In the genomic region with DNA sequence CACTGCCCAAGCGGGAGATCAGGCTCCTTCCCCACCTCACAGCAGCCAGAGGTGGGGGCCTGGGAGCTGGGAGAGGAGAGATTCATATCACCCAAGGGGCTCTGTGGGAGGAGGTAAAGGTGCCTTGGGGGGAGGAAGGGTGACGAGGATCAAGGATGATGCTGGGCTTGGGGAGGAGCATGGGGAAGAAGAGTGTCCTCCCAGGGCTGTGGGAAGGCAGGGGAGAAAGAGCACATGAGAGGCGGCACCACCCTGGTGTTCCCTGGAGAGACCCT, we compare ENCODE assay signal across 23 cellular contexts.
A peak's percentile ranks its signal among the peaks of the same experiment; 100 is the strongest.
DNase-seq lines count a peak whose midpoint lies in the region; ATAC-seq and TF ChIP-seq lines count a peak whose summit lies in the region.
"Had no signal": no experiment of that assay in that cellular context is flagged by ENCODE, and none has a peak within 500 bp of the region (broad histone marks: within the 10 kb centered on the region; RNA-seq: fewer than 3 reads in every experiment).

No MANE protein-coding gene starts in this region.

- no peak overlapping the region for H4K8ac ChIP-seq in neuronal stem cell (ENCODE audit: low read depth, low read length)

- 92 to 100% methylated on average over 1 to 3 of the region's 3 CpGs for WGBS in endodermal cell (ENCODE audit: insufficient coverage in 1 of 2, insufficient read length in 1 of 2), 2 experiments
- WGBS in neuronal stem cell (ENCODE audit: extremely low coverage in 2 of 2, insufficient read length in 2 of 2, insufficient replicate concordance in 1 of 2), 2 donors = no CpG with 5 or more reads among the region's 3 CpGs

- no peak overlapping the region for H2AFZ ChIP-seq in neuronal stem cell (ENCODE audit: low read length)

- peaks cover 12% of the 10 kb centered on the region for H3K4me1 Mint-ChIP-seq in endodermal cell
- H3K4me1 Mint-ChIP-seq in CD8-positive, alpha-beta memory T cell = no peaks in the 10 kb centered on the region
- H3K4me1 Mint-ChIP-seq in activated T-helper 17 cell treated with anti-CD3 and anti-CD28 coated beads, Interleukin-2, amount 50 U/mL, for 72 hours = no peaks in the 10 kb centered on the region
- H3K4me1 Mint-ChIP-seq: B cell had no signal

- H2BK15ac ChIP-seq in neuronal stem cell (ENCODE audit: low read length) = no peak overlapping the region

- peak overlapping the region; percentile 5; the same call in 1 of the 2 replicates for H3K27ac ChIP-seq in VCaP
- no peak overlapping the region for H3K27ac ChIP-seq in endodermal cell (ENCODE audit: low read depth, low read length)
- H3K27ac ChIP-seq in neuronal stem cell (replicated peaks; ENCODE audit: low read length) = no peak overlapping the region
- H3K27ac ChIP-seq in CD8-positive, alpha-beta memory T cell (ENCODE audit: low read depth, low read length) = no peak overlapping the region
- H3K27ac ChIP-seq: 22Rv1; A549; BLaER1 treated with 17β-estradiol and CSF1 and Interleukin-3, amounts not matched to agents 10 nM and 100 nM; C4-2B had no signal

- H3K36me3 Mint-ChIP-seq in endodermal cell (ENCODE audit: low read depth) = no peaks in the 10 kb centered on the region
- H3K36me3 Mint-ChIP-seq in CD8-positive, alpha-beta memory T cell = no peaks in the 10 kb centered on the region
- no peaks in the 10 kb centered on the region for H3K36me3 Mint-ChIP-seq in activated T-helper 17 cell treated with anti-CD3 and anti-CD28 coated beads, Interleukin-2, amount 50 U/mL, for 72 hours (ENCODE audit: low read depth)
- H3K36me3 Mint-ChIP-seq: CD8-positive, alpha-beta T cell had no signal

- H3K23ac ChIP-seq in neuronal stem cell (ENCODE audit: low read depth, low read length, poor library complexity) = no peak overlapping the region

- H3K27me3 ChIP-seq in endodermal cell (ENCODE audit: control insufficient read depth, insufficient read depth, low read length, poor library complexity, severe bottlenecking) (no peaks in the 10 kb centered on the region), neuronal stem cell (ENCODE audit: control insufficient read depth in 3 of 3, insufficient read depth in 3 of 3, low read depth in 1 of 3, low read length in 3 of 3) (peaks cover 0 to 30% (median 2%) of the 10 kb centered on the region in 3 experiments)
- no peaks in the 10 kb centered on the region for H3K27me3 ChIP-seq in CD8-positive, alpha-beta memory T cell (ENCODE audit: insufficient read depth, low read length, poor library complexity, severe bottlenecking)
- H3K27me3 ChIP-seq: BLaER1 treated with 17β-estradiol and CSF1 and Interleukin-3, amounts not matched to agents 10 nM and 100 nM had no signal

- H2BK5ac ChIP-seq in neuronal stem cell (ENCODE audit: low read length) = no peak overlapping the region

- H3K9me3 ChIP-seq in endodermal cell (ENCODE audit: control insufficient read depth, low read length) (no peaks in the 10 kb centered on the region), neuronal stem cell (replicated peaks in 1 of 2; ENCODE audit: control insufficient read depth in 2 of 2, insufficient read depth in 1 of 2, low read depth in 1 of 2, low read length in 2 of 2) (no peaks in the 10 kb centered on the region)
- H3K9me3 ChIP-seq in CD8-positive, alpha-beta memory T cell (ENCODE audit: low read length) = no peaks in the 10 kb centered on the region
- H3K9me3 ChIP-seq: A549 had no signal

- no peak overlapping the region for H2BK12ac ChIP-seq in neuronal stem cell (ENCODE audit: low read length)

- H3K79me1 ChIP-seq in neuronal stem cell (ENCODE audit: low read depth, low read length) = no peaks in the 10 kb centered on the region

- CTCF ChIA-PET in CD8-positive, alpha-beta memory T cell (lab: Charles Lee) = interaction anchor here (1.1 kb wide), 1 partner anchor 14 kb away, joined by 4 read pairs; no protein-coding TSS in a partner anchor

- H3K4me3 Mint-ChIP-seq in endodermal cell = no peak overlapping the region
- no peak overlapping the region for H3K4me3 Mint-ChIP-seq in CD8-positive, alpha-beta memory T cell
- H3K4me3 Mint-ChIP-seq in activated T-helper 17 cell treated with anti-CD3 and anti-CD28 coated beads, Interleukin-2, amount 50 U/mL, for 72 hours = no peak overlapping the region
- H3K4me3 Mint-ChIP-seq: B cell; CD4-positive, alpha-beta T cell; CD8-positive, alpha-beta T cell had no signal

- POLR2A ChIA-PET in CD8-positive, alpha-beta memory T cell (lab: Charles Lee) = no interaction called here

- no peaks in the 10 kb centered on the region for H3K27me3 Mint-ChIP-seq in endodermal cell (ENCODE audit: insufficient read depth)
- peaks cover 5 to 7% of the 10 kb centered on the region in 2 donors for H3K27me3 Mint-ChIP-seq in CD8-positive, alpha-beta memory T cell
- H3K27me3 Mint-ChIP-seq in activated T-helper 17 cell treated with anti-CD3 and anti-CD28 coated beads, Interleukin-2, amount 50 U/mL, for 72 hours = peaks cover 17% of the 10 kb centered on the region

- H3K9ac ChIP-seq in endodermal cell (ENCODE audit: extremely low read depth, low read length, poor library complexity, severe bottlenecking) (no peak overlapping the region), neuronal stem cell (ENCODE audit: low read depth, low read length, poor library complexity) (no peak overlapping the region)
- H3K9ac ChIP-seq: BLaER1 treated with 17β-estradiol and CSF1 and Interleukin-3, amounts not matched to agents 10 nM and 100 nM had no signal

- H3K4me2 ChIP-seq in neuronal stem cell (ENCODE audit: insufficient read depth, low read length, poor library complexity, severe bottlenecking) = no peak overlapping the region
- H3K4me2 ChIP-seq: A549; BLaER1 treated with 17β-estradiol and CSF1 and Interleukin-3, amounts not matched to agents 10 nM and 100 nM had no signal

- ATAC-seq in activated T-helper 17 cell treated with anti-CD3 and anti-CD28 coated beads, Interleukin-2, amount 50 U/mL, for 72 hours (replicated peaks) = no peak
- ATAC-seq: A549; CD8-positive, alpha-beta T cell; GM12878 had no signal

- H3K27ac Mint-ChIP-seq in endodermal cell = no peak overlapping the region
- no peak overlapping the region for H3K27ac Mint-ChIP-seq in CD8-positive, alpha-beta memory T cell
- no peak overlapping the region for H3K27ac Mint-ChIP-seq in activated T-helper 17 cell treated with anti-CD3 and anti-CD28 coated beads, Interleukin-2, amount 50 U/mL, for 72 hours
- H3K27ac Mint-ChIP-seq: B cell; CD4-positive, alpha-beta T cell; CD8-positive, alpha-beta T cell had no signal

- no peak overlapping the region for H2BK120ac ChIP-seq in neuronal stem cell (ENCODE audit: low read depth, low read length)

- H3K14ac ChIP-seq in neuronal stem cell (ENCODE audit: low read length) = peak overlapping the region; percentile 72

- no peak for TF ChIP-seq CTCF in VCaP (conservative IDR thresholded peaks at IDR 0.05)
- no peak for TF ChIP-seq CTCF in endodermal cell (conservative IDR thresholded peaks at IDR 0.05)

- H3K36me3 ChIP-seq in endodermal cell (ENCODE audit: control insufficient read depth, insufficient read depth, low read length) (no peaks in the 10 kb centered on the region), neuronal stem cell (replicated peaks in 1 of 2; ENCODE audit: control insufficient read depth in 2 of 2, insufficient read depth in 2 of 2, low read length in 2 of 2) (no peaks in the 10 kb centered on the region)
- no peaks in the 10 kb centered on the region for H3K36me3 ChIP-seq in CD8-positive, alpha-beta memory T cell (ENCODE audit: insufficient read depth, low read length)
- H3K36me3 ChIP-seq: BLaER1 treated with 17β-estradiol and CSF1 and Interleukin-3, amounts not matched to agents 10 nM and 100 nM had no signal

- H2AK5ac ChIP-seq in neuronal stem cell (ENCODE audit: low read depth, low read length) = no peak overlapping the region

- H3K4me3 ChIP-seq in endodermal cell (ENCODE audit: low read length) (no peak overlapping the region), neuronal stem cell (ENCODE audit: low read length in 2 of 2) (no peak overlapping the region)
- H3K4me3 ChIP-seq in CD8-positive, alpha-beta memory T cell (ENCODE audit: low read length) = no peak overlapping the region
- H3K4me3 ChIP-seq: A549; BLaER1 treated with 17β-estradiol and CSF1 and Interleukin-3, amounts not matched to agents 10 nM and 100 nM; GM12878 had no signal

- no peaks in the 10 kb centered on the region for H3K9me3 Mint-ChIP-seq in endodermal cell
- H3K9me3 Mint-ChIP-seq in CD8-positive, alpha-beta memory T cell = no peaks in the 10 kb centered on the region
- no peaks in the 10 kb centered on the region for H3K9me3 Mint-ChIP-seq in activated T-helper 17 cell treated with anti-CD3 and anti-CD28 coated beads, Interleukin-2, amount 50 U/mL, for 72 hours
- H3K9me3 Mint-ChIP-seq: CD4-positive, alpha-beta T cell; CD8-positive, alpha-beta T cell had no signal

- H4K91ac ChIP-seq in neuronal stem cell (ENCODE audit: low read depth, low read length, poor library complexity) = no peak overlapping the region

- no peak overlapping the region for H3K4ac ChIP-seq in neuronal stem cell (ENCODE audit: low read length)

- peak; percentile 17 for DNase-seq in endodermal cell
- DNase-seq in neuronal stem cell (ENCODE audit: low spot score) = no peak
- no peak for DNase-seq in NCI-H1092 (lab: John Stamatoyannopoulos, UW)
- no peak for DNase-seq in CD8-positive, alpha-beta memory T cell
- DNase-seq: AML-193; CD4-positive, alpha-beta T cell; CD8-positive, alpha-beta T cell; COR-L47; DMS 273 treated with DMSO at 0.1 percent for 48 hours; DMS153; DMS53; DMS79; DND-41; EL; GDM1 had no signal

- peaks cover 8% of the 10 kb centered on the region for H3K4me1 ChIP-seq in endodermal cell (ENCODE audit: control insufficient read depth, insufficient read depth, low read length)
- H3K4me1 ChIP-seq in neuronal stem cell (ENCODE audit: control insufficient read depth in 2 of 2, insufficient read depth in 1 of 2, low read depth in 1 of 2, low read length in 2 of 2) = peaks cover 0 to 7% of the 10 kb centered on the region in 2 donors
- no peaks in the 10 kb centered on the region for H3K4me1 ChIP-seq in CD8-positive, alpha-beta memory T cell (ENCODE audit: insufficient read depth, low read length)
- H3K4me1 ChIP-seq: A549; BLaER1 treated with 17β-estradiol and CSF1 and Interleukin-3, amounts not matched to agents 10 nM and 100 nM had no signal

- no peak overlapping the region for H3K18ac ChIP-seq in neuronal stem cell (ENCODE audit: low read length)
